In genomic region chr22:34111210-34111824, GRCh38 we compare ENCODE assay signal across 9 cellular contexts.
DNase-seq lines count a peak whose midpoint lies in the region; ATAC-seq, FAIRE-seq and TF ChIP-seq lines count a peak whose summit lies in the region.
"Had no signal": no experiment of that assay in that cellular context is flagged by ENCODE, and none has a peak within 500 bp of the region (broad histone marks: within the 10 kb centered on the region; RNA-seq: fewer than 3 reads in every experiment).

No MANE protein-coding gene starts in this region.

- DNase-seq in activated CD8-positive, alpha-beta memory T cell treated with anti-CD3 and anti-CD28 coated beads for 24 hours: peak; percentile 58
- DNase-seq in activated CD8-positive, alpha-beta memory T cell treated with anti-CD3 and anti-CD28 coated beads, Interleukin-2, amount 10 ng/mL, durations not matched to agents 7 days and 5 days: no peak
- DNase-seq in LNCaP clone FGC (ENCODE audit: low read depth): no peak
- no peak for DNase-seq in astrocyte (ENCODE audit: low read depth)
- DNase-seq in inferior parietal cortex (ENCODE audit: extremely low spot score): peak; percentile 31
- DNase-seq in stromal cell of bone marrow (ENCODE audit: low read depth): peak; percentile 3
- DNase-seq in activated CD4-positive, CD25-positive, alpha-beta regulatory T cell treated with anti-CD3 and anti-CD28 coated beads, Interleukin-2, amount 50 U/mL, for 72 hours: no peak
- DNase-seq: activated naive CD8-positive, alpha-beta T cell treated with anti-CD3 and anti-CD28 coated beads, Interleukin-2, amount 10 ng/mL, durations not matched to agents 7 days and 5 days had no signal

- no peak for ATAC-seq in activated CD8-positive, alpha-beta memory T cell treated with anti-CD3 and anti-CD28 coated beads, Interleukin-2, amount 10 ng/mL, durations not matched to agents 7 days and 5 days
- no peak for ATAC-seq in HG03571 (IDR thresholded peaks at IDR 0.05; ENCODE audit: unreplicated experiment)

- H2AFZ ChIP-seq in astrocyte (ENCODE audit: low read depth, low read length): no peak overlapping the region

- TF ChIP-seq CTCF in LNCaP clone FGC (IDR thresholded peaks at IDR 0.05; ENCODE audit: control insufficient read depth, extremely low read depth, insufficient read depth): peak; percentile 73
- TF ChIP-seq CTCF in astrocyte (IDR thresholded peaks at IDR 0.05; ENCODE audit: insufficient read depth, low read depth, low read length): peak; percentile 41

- CTCF ChIA-PET in activated CD8-positive, alpha-beta memory T cell treated with anti-CD3 and anti-CD28 coated beads, Interleukin-2, amount 10 ng/mL, durations not matched to agents 7 days and 5 days (lab: Charles Lee): no interaction called here

- H3K27me3 Mint-ChIP-seq in activated CD8-positive, alpha-beta memory T cell treated with anti-CD3 and anti-CD28 coated beads, Interleukin-2, amount 10 ng/mL, durations not matched to agents 7 days and 5 days: no peaks in the 10 kb centered on the region
- peaks cover 20% of the 10 kb centered on the region for H3K27me3 Mint-ChIP-seq in astrocyte (ENCODE audit: low read depth, unreplicated experiment)
- H3K27me3 Mint-ChIP-seq: activated naive CD8-positive, alpha-beta T cell treated with anti-CD3 and anti-CD28 coated beads, Interleukin-2, amount 10 ng/mL, durations not matched to agents 7 days and 5 days had no signal

- H3K4me2 ChIP-seq in astrocyte (ENCODE audit: low read length): no peak overlapping the region

- H3K27ac Mint-ChIP-seq in activated CD8-positive, alpha-beta memory T cell treated with anti-CD3 and anti-CD28 coated beads, Interleukin-2, amount 10 ng/mL, durations not matched to agents 7 days and 5 days: no peak overlapping the region
- no peak overlapping the region for H3K27ac Mint-ChIP-seq in astrocyte (ENCODE audit: unreplicated experiment)
- H3K27ac Mint-ChIP-seq: activated naive CD8-positive, alpha-beta T cell treated with anti-CD3 and anti-CD28 coated beads, Interleukin-2, amount 10 ng/mL, durations not matched to agents 7 days and 5 days had no signal

- H3K4me1 ChIP-seq in astrocyte (ENCODE audit: insufficient read depth, low read length): no peaks in the 10 kb centered on the region

- FAIRE-seq in astrocyte (lab: Jason Lieb, UNC): no peak

- H3K27ac ChIP-seq in astrocyte (ENCODE audit: low read depth, low read length): no peak overlapping the region

- H3K36me3 Mint-ChIP-seq in activated CD8-positive, alpha-beta memory T cell treated with anti-CD3 and anti-CD28 coated beads, Interleukin-2, amount 10 ng/mL, durations not matched to agents 7 days and 5 days: no peaks in the 10 kb centered on the region
- no peaks in the 10 kb centered on the region for H3K36me3 Mint-ChIP-seq in astrocyte (ENCODE audit: low read depth, unreplicated experiment)
- H3K36me3 Mint-ChIP-seq: activated naive CD8-positive, alpha-beta T cell treated with anti-CD3 and anti-CD28 coated beads, Interleukin-2, amount 10 ng/mL, durations not matched to agents 7 days and 5 days had no signal

- H3K36me3 ChIP-seq in astrocyte (ENCODE audit: insufficient read depth, low read length): no peaks in the 10 kb centered on the region

- H3K4me3 ChIP-seq in LNCaP clone FGC (ENCODE audit: low read depth, low read length): no peak overlapping the region
- H3K4me3 ChIP-seq in astrocyte (ENCODE audit: insufficient read depth, low read depth, low read length): no peak overlapping the region

- H3K9me3 ChIP-seq in astrocyte (ENCODE audit: insufficient read depth, low read depth, low read length): no peaks in the 10 kb centered on the region

- no peaks in the 10 kb centered on the region for H3K27me3 ChIP-seq in astrocyte (ENCODE audit: insufficient read depth, low read length)

- H3K4me1 Mint-ChIP-seq in activated CD8-positive, alpha-beta memory T cell treated with anti-CD3 and anti-CD28 coated beads, Interleukin-2, amount 10 ng/mL, durations not matched to agents 7 days and 5 days: no peaks in the 10 kb centered on the region
- peaks cover 1% of the 10 kb centered on the region for H3K4me1 Mint-ChIP-seq in astrocyte (ENCODE audit: low read depth, unreplicated experiment)
- H3K4me1 Mint-ChIP-seq: activated naive CD8-positive, alpha-beta T cell treated with anti-CD3 and anti-CD28 coated beads, Interleukin-2, amount 10 ng/mL, durations not matched to agents 7 days and 5 days had no signal

- H3K9me3 Mint-ChIP-seq in activated CD8-positive, alpha-beta memory T cell treated with anti-CD3 and anti-CD28 coated beads, Interleukin-2, amount 10 ng/mL, durations not matched to agents 7 days and 5 days (ENCODE audit: low read depth): no peaks in the 10 kb centered on the region
- H3K9me3 Mint-ChIP-seq in astrocyte (ENCODE audit: unreplicated experiment): peaks cover 1% of the 10 kb centered on the region
- H3K9me3 Mint-ChIP-seq: activated naive CD8-positive, alpha-beta T cell treated with anti-CD3 and anti-CD28 coated beads, Interleukin-2, amount 10 ng/mL, durations not matched to agents 7 days and 5 days had no signal

- H3K9ac ChIP-seq in astrocyte (ENCODE audit: low read length): no peak overlapping the region

- no peaks in the 10 kb centered on the region for H4K20me1 ChIP-seq in astrocyte (ENCODE audit: insufficient read depth, low read length)

- H3K79me2 ChIP-seq in astrocyte (ENCODE audit: insufficient read depth, low read length): no peaks in the 10 kb centered on the region

- H3K4me3 Mint-ChIP-seq in activated CD8-positive, alpha-beta memory T cell treated with anti-CD3 and anti-CD28 coated beads, Interleukin-2, amount 10 ng/mL, durations not matched to agents 7 days and 5 days: no peak overlapping the region
- no peak overlapping the region for H3K4me3 Mint-ChIP-seq in astrocyte (ENCODE audit: unreplicated experiment)
- H3K4me3 Mint-ChIP-seq: activated naive CD8-positive, alpha-beta T cell treated with anti-CD3 and anti-CD28 coated beads, Interleukin-2, amount 10 ng/mL, durations not matched to agents 7 days and 5 days had no signal

Comparison
In these comparisons a context has a peak if more than half of its experiments do, and no peak if none do; other contexts are left out.
1. DNase-seq: peak in activated CD8-positive, alpha-beta memory T cell treated with anti-CD3 and anti-CD28 coated beads for 24 hours (single experiment), inferior parietal cortex (single experiment) and stromal cell of bone marrow (single experiment); none in activated CD8-positive, alpha-beta memory T cell treated with anti-CD3 and anti-CD28 coated beads, Interleukin-2, amount 10 ng/mL, durations not matched to agents 7 days and 5 days (single experiment), LNCaP clone FGC (single experiment), astrocyte (single experiment) and activated CD4-positive, CD25-positive, alpha-beta regulatory T cell treated with anti-CD3 and anti-CD28 coated beads, Interleukin-2, amount 50 U/mL, for 72 hours (single experiment).